In the genomic region with DNA sequence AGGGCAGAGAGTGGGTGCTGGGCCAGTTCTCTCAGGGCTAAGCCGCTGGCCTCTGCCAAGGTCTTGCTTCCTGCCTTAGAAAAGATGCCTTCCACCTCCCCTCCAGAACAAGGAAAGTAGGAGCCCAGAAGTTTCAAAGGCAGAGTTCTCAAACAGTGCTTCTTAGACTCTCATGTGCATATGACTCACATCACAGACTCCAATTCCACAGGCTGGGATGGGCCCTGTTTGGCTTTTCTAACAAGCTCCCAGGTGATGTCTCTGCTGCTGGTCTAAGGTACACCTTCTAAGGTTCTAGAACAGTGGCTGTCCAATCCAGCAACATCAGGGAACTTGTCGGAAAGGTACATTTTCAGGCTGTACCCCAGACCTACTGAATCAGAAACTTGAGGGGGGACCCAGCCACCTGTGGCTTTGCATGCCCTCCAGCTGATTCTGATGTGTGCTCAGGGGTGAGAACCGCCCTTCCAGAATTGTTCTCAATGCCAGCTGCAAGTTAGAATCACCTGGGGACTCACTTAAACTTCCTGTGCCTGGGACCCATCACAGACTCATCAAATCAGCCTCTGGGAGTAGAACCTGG, we compare ENCODE assay signal across 22 cellular contexts. TPM values are rescaled to one million over a fixed set of nuclear protein-coding genes. Genes with fewer than 3 reads are reported as not detected.
DNase-seq lines count a peak whose midpoint lies in the region; ATAC-seq and TF ChIP-seq lines count a peak whose summit lies in the region.
"Had no signal": no experiment of that assay in that cellular context is flagged by ENCODE, and none has a peak within 500 bp of the region (broad histone marks: within the 10 kb centered on the region; RNA-seq: fewer than 3 reads in every experiment).

No MANE protein-coding gene starts in this region.

- no peak overlapping the region for H2AFZ ChIP-seq in mammary epithelial cell (ENCODE audit: low read depth, low read length)
- no peak overlapping the region for H2AFZ ChIP-seq in hepatocyte

- TF ChIP-seq CTCF in mammary epithelial cell (conservative IDR thresholded peaks at IDR 0.05 in 1 of 2, IDR thresholded peaks at IDR 0.05 in 1 of 2; ENCODE audit: extremely low read depth in 1 of 2, insufficient read depth in 1 of 2, low read depth in 1 of 2, low read length in 2 of 2) (no peak), MCF 10A (IDR thresholded peaks at IDR 0.05; ENCODE audit: unreplicated experiment) (no peak), hepatocyte (IDR thresholded peaks at IDR 0.05; ENCODE audit: poor library complexity) (no peak), lower lobe of right lung (IDR thresholded peaks at IDR 0.05) (no peak)

- POLR2A ChIA-PET in MCF 10A (lab: Yijun Ruan, JAX), result interaction anchor here (0.6 kb wide), 1 partner anchor 11 kb away, joined by 3 read pairs; no protein-coding TSS in a partner anchor

- no peaks in the 10 kb centered on the region for H3K36me3 ChIP-seq in mammary epithelial cell (ENCODE audit: insufficient read depth, low read length)
- H3K36me3 ChIP-seq in hepatocyte (replicated peaks; ENCODE audit: insufficient read depth, low read depth), result no peaks in the 10 kb centered on the region
- no peaks in the 10 kb centered on the region for H3K36me3 ChIP-seq in lower lobe of right lung
- H3K36me3 ChIP-seq: MG63, SJCRH30 had no signal

- DNase-seq in mammary epithelial cell (peak; percentile 9), MCF 10A (ENCODE audit: unreplicated experiment) (no peak), hepatocyte (ENCODE audit: low spot score) (peak; percentile 11), mesenteric fat pad (ENCODE audit: low spot score) (peak; percentile 71), lower lobe of right lung (no peak)
- DNase-seq in stimulated activated effector memory CD8-positive, alpha-beta T cell treated with anti-CD3 and anti-CD28 coated beads, Interleukin-12 subunit alpha, Interleukin-12 subunit beta, amount 100 ng/mL, for 72 hours (ENCODE audit: low spot score in 2 of 2), result no peak
- DNase-seq: CD8-positive, alpha-beta memory T cell; GOT3; Kasumi-1; MG63; NCI-H1417; NCI-H187; NCI-H2107; NCI-H446 treated with DMSO at 0.1 percent for 48 hours; NCI-H774; NK-92 treated with Interleukin-12 subunit alpha and Interleukin-12 subunit beta, amount 100 ng/mL, for 24 hours; SJCRH30 had no signal

- CTCF ChIA-PET in mammary epithelial cell (lab: Charles Lee; ENCODE audit: low non-redundant PET) (no interaction called here), MCF 10A (lab: Yijun Ruan, JAX) (no interaction called here)

- H3K4me1 ChIP-seq in mammary epithelial cell (ENCODE audit: insufficient read depth, low read length), result no peaks in the 10 kb centered on the region
- H3K4me1 ChIP-seq in hepatocyte (ENCODE audit: insufficient read depth), result peaks cover 8% of the 10 kb centered on the region
- H3K4me1 ChIP-seq in lower lobe of right lung, result no peaks in the 10 kb centered on the region

- no peaks in the 10 kb centered on the region for H3K4me1 Mint-ChIP-seq in MCF 10A (ENCODE audit: insufficient read depth, unreplicated experiment)
- no peaks in the 10 kb centered on the region for H3K4me1 Mint-ChIP-seq in stimulated activated effector memory CD8-positive, alpha-beta T cell treated with anti-CD3 and anti-CD28 coated beads, Interleukin-12 subunit alpha, Interleukin-12 subunit beta, amount 100 ng/mL, for 72 hours
- H3K4me1 Mint-ChIP-seq: CD8-positive, alpha-beta memory T cell had no signal

- H3K9me3 Mint-ChIP-seq in MCF 10A (ENCODE audit: unreplicated experiment), result no peaks in the 10 kb centered on the region
- H3K9me3 Mint-ChIP-seq in stimulated activated effector memory CD8-positive, alpha-beta T cell treated with anti-CD3 and anti-CD28 coated beads, Interleukin-12 subunit alpha, Interleukin-12 subunit beta, amount 100 ng/mL, for 72 hours, result no peaks in the 10 kb centered on the region
- H3K9me3 Mint-ChIP-seq: CD8-positive, alpha-beta memory T cell had no signal

- H3K27me3 Mint-ChIP-seq in MCF 10A (ENCODE audit: insufficient read depth, unreplicated experiment), result no peaks in the 10 kb centered on the region
- H3K27me3 Mint-ChIP-seq: CD8-positive, alpha-beta memory T cell had no signal

- H3K27ac Mint-ChIP-seq in MCF 10A (ENCODE audit: low read depth, unreplicated experiment), result no peak overlapping the region
- peak overlapping the region; percentile 59 for H3K27ac Mint-ChIP-seq in stimulated activated effector memory CD8-positive, alpha-beta T cell treated with anti-CD3 and anti-CD28 coated beads, Interleukin-12 subunit alpha, Interleukin-12 subunit beta, amount 100 ng/mL, for 72 hours
- H3K27ac Mint-ChIP-seq: CD8-positive, alpha-beta memory T cell had no signal

- peaks cover 11% of the 10 kb centered on the region for H3K36me3 Mint-ChIP-seq in MCF 10A (ENCODE audit: insufficient read depth, unreplicated experiment)
- no peaks in the 10 kb centered on the region for H3K36me3 Mint-ChIP-seq in stimulated activated effector memory CD8-positive, alpha-beta T cell treated with anti-CD3 and anti-CD28 coated beads, Interleukin-12 subunit alpha, Interleukin-12 subunit beta, amount 100 ng/mL, for 72 hours

- H3K27me3 ChIP-seq in mammary epithelial cell (ENCODE audit: insufficient read depth, low read length), result no peaks in the 10 kb centered on the region
- no peaks in the 10 kb centered on the region for H3K27me3 ChIP-seq in hepatocyte
- H3K27me3 ChIP-seq in lower lobe of right lung (ENCODE audit: low read depth), result no peaks in the 10 kb centered on the region
- H3K27me3 ChIP-seq: MG63 had no signal

- H4K20me1 ChIP-seq in mammary epithelial cell (ENCODE audit: insufficient read depth, low read length), result no peaks in the 10 kb centered on the region
- H4K20me1 ChIP-seq in hepatocyte (ENCODE audit: insufficient read depth, poor library complexity, severe bottlenecking), result no peaks in the 10 kb centered on the region

- H3K9me3 ChIP-seq in mammary epithelial cell (replicated peaks; ENCODE audit: insufficient read depth, low read length), result no peaks in the 10 kb centered on the region
- H3K9me3 ChIP-seq in hepatocyte (ENCODE audit: low read depth), result no peaks in the 10 kb centered on the region
- no peaks in the 10 kb centered on the region for H3K9me3 ChIP-seq in lower lobe of right lung
- H3K9me3 ChIP-seq: MG63, SJCRH30 had no signal

- no peak overlapping the region for H3K9ac ChIP-seq in mammary epithelial cell (ENCODE audit: insufficient read depth, low read length)

- WGBS in mammary epithelial cell (ENCODE audit: low coverage, missing lambda C conversion rate), result 96% methylated on average over 3 of the region's 3 CpGs
- 96% methylated on average over 3 of the region's 3 CpGs for WGBS in hepatocyte (ENCODE audit: low lambda C conversion rate, missing lambda C conversion rate)

- H3K4me2 ChIP-seq in mammary epithelial cell (ENCODE audit: insufficient read depth, low read depth, low read length) (no peak overlapping the region), hepatocyte (no peak overlapping the region)

- in situ Hi-C loops in mammary epithelial cell (cut with MboI; ENCODE audit: low sequenced_read_pairs in 2 of 2), result no loop called here

- ATAC-seq in stimulated activated effector memory CD8-positive, alpha-beta T cell treated with anti-CD3 and anti-CD28 coated beads, Interleukin-12 subunit alpha, Interleukin-12 subunit beta, amount 100 ng/mL, for 72 hours, result no peak
- no peak for ATAC-seq in HG02970 (IDR thresholded peaks at IDR 0.05; ENCODE audit: low FRiP score, unreplicated experiment)
- ATAC-seq in GM18867 (IDR thresholded peaks at IDR 0.05; ENCODE audit: unreplicated experiment), result no peak
- ATAC-seq in lower lobe of right lung, result no peak
- ATAC-seq: HCT116 had no signal

- no peak overlapping the region for H3K27ac ChIP-seq in mammary epithelial cell (ENCODE audit: insufficient read depth, low read depth, low read length)
- H3K27ac ChIP-seq in hepatocyte, result no peak overlapping the region
- no peak overlapping the region for H3K27ac ChIP-seq in lower lobe of right lung
- H3K27ac ChIP-seq: 22Rv1, C4-2B, SJCRH30 had no signal

- dilution Hi-C loops in mammary epithelial cell (cut with HindIII; ENCODE audit: low sequenced_read_pairs), result no loop called here

- H3K9me2 ChIP-seq in hepatocyte (replicated peaks; ENCODE audit: insufficient read depth), result no peaks in the 10 kb centered on the region

- H3K79me2 ChIP-seq in mammary epithelial cell (ENCODE audit: insufficient read depth, low read length), result no peaks in the 10 kb centered on the region
- no peaks in the 10 kb centered on the region for H3K79me2 ChIP-seq in hepatocyte

- intact Hi-C loops in mammary epithelial cell (cut with micrococcal nuclease), result no loop called here
- intact Hi-C loops in MCF 10A (cut with micrococcal nuclease), result no loop called here
- intact Hi-C loops in lower lobe of right lung (cut with DNase I), result no loop called here

- H3K4me3 Mint-ChIP-seq in MCF 10A (ENCODE audit: unreplicated experiment), result no peak overlapping the region
- no peak overlapping the region for H3K4me3 Mint-ChIP-seq in stimulated activated effector memory CD8-positive, alpha-beta T cell treated with anti-CD3 and anti-CD28 coated beads, Interleukin-12 subunit alpha, Interleukin-12 subunit beta, amount 100 ng/mL, for 72 hours

- H3K4me3 ChIP-seq in mammary epithelial cell (replicated peaks in 1 of 3; ENCODE audit: insufficient read depth in 1 of 3, low read depth in 2 of 3, low read length in 3 of 3) (no peak overlapping the region), hepatocyte (no peak overlapping the region), lower lobe of right lung (no peak overlapping the region)
- H3K4me3 ChIP-seq: MG63, SJCRH30 had no signal

- BruUV-seq in mammary epithelial cell (replicated peaks; lab: Mats Ljungman, UMichigan) (no TSS peak), MCF 10A (replicated peaks; lab: Mats Ljungman, UMichigan) (no TSS peak)

RNA-seq across cellular contexts. Expression of a gene that starts 33.6 kb away (rescaled TPM):
- total RNA-seq in mammary epithelial cell, result 10 to 100 TPM; 61.0 to 69.7 TPM
- 223 TPM for polyA plus RNA-seq in mammary epithelial cell
- 32.9 TPM for polyA minus RNA-seq in mammary epithelial cell
- total RNA-seq in MCF 10A (2022), result 41.5 and 49.7 TPM in 2 replicates
- 54.8 and 64.0 TPM in 2 replicates for total RNA-seq in hepatocyte
- polyA plus RNA-seq in hepatocyte, result 60.4 and 63.4 TPM in 2 replicates
- total RNA-seq in mesenteric fat pad, result 41.4 TPM
- total RNA-seq in lower lobe of right lung, result 24.8 TPM

Comparison
In these comparisons a context has a peak if more than half of its experiments do, and no peak if none do; other contexts are left out.
1. DNase-seq: peak in mammary epithelial cell (single experiment), hepatocyte (single experiment) and mesenteric fat pad (single experiment); none in MCF 10A (single experiment), stimulated activated effector memory CD8-positive, alpha-beta T cell treated with anti-CD3 and anti-CD28 coated beads, Interleukin-12 subunit alpha, Interleukin-12 subunit beta, amount 100 ng/mL, for 72 hours (0 of 2) and lower lobe of right lung (single experiment).